In the genomic region with DNA sequence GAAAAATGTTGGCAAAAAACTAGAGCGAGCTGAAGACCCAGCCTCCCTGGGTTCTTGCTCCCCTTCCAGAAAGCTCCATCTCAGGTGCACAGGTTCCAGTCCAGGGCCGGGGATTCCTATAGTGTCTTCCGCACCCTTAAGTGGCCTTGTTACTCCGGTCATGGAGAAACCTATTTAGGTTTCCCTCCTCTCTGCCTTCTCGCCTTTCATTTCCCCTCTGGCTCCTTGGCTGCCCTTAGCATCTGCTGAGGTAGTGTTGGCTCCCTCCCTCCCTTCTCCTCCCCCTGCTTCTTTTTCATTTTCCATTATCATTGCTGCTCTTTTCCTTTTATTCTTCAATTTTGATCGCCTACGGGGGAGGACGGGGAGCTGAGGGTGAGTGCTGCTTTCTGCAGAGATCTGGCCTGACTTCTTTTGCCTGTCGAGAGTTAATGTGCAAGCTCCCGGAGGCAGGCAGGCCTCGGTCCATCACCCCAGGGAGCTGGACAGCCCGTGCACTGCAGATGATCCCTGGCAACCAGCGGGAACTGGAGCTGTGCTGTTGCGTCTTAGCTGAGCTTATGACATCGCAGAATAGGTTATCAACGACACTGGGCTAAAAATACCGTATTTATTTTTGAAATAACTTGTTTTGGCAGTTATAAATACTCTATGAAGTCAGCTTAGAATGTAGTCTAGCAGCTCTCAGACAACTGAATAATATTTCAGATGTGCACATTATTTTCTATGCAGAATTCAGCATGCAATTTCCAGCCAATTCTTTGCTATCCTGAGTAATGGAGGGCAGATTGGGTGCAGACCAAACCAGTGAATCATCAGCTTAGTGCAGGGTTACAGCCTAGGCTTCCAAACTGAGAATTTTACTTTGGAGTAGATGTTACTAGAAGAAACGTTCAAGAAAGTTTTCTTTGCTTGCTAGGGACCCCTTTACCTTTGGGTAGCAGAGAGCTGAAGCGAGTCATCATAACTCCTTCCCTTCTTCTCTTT, we compare ENCODE assay signal across 16 cellular contexts.
DNase-seq lines count a peak whose midpoint lies in the region; ATAC-seq, FAIRE-seq and TF ChIP-seq lines count a peak whose summit lies in the region.
"Had no signal": no experiment of that assay in that cellular context is flagged by ENCODE, and none has a peak within 500 bp of the region (broad histone marks: within the 10 kb centered on the region; RNA-seq: fewer than 3 reads in every experiment).

No MANE protein-coding gene starts in this region.

- H3K27ac ChIP-seq in keratinocyte (ENCODE audit: control insufficient read depth, insufficient read depth, low read length): no peak overlapping the region
- peak overlapping the region; percentile 8 for H3K27ac ChIP-seq in skeletal muscle tissue (ENCODE audit: low read depth, low read length)
- H3K27ac ChIP-seq: 22Rv1, upper lobe of left lung had no signal

- TF ChIP-seq CTCF in keratinocyte (optimal IDR thresholded peaks at IDR 0.05 in 1 of 3, IDR thresholded peaks at IDR 0.05 in 1 of 3, conservative IDR thresholded peaks at IDR 0.05 in 1 of 3; ENCODE audit: extremely low read depth in 1 of 3, insufficient read depth in 2 of 3, low read length in 3 of 3): no peak

- DNase-seq in DMS 273 (lab: John Stamatoyannopoulos, UW; ENCODE audit: unreplicated experiment) (peak; percentile 21), DMS 273 treated with DMSO at 0.1 percent for 48 hours (lab: John Stamatoyannopoulos, UW) (no peak), cerebellum (ENCODE audit: low spot score) (peak; percentile 27), keratinocyte (ENCODE audit: low read depth, low spot score) (no peak), NCI-H2227 (lab: John Stamatoyannopoulos, UW; ENCODE audit: unreplicated experiment) (no peak), SKM-1 treated with dmso at 0.1 percent for 144 hours (lab: John Stamatoyannopoulos, UW; ENCODE audit: unreplicated experiment) (no peak)
- DNase-seq: activated CD4-positive, alpha-beta T cell treated with anti-CD3 and anti-CD28 coated beads for 36 hours; Kasumi-1; NCI-H2029; T-cell had no signal

- H3K4me1 ChIP-seq in keratinocyte (ENCODE audit: control insufficient read depth, extremely low read depth, insufficient read depth, low read length) (peaks cover 2% of the 10 kb centered on the region), skeletal muscle tissue (ENCODE audit: control insufficient read depth in 3 of 3, insufficient read depth in 3 of 3, low read length in 3 of 3) (peaks cover 0 to 16% (median 13%) of the 10 kb centered on the region in 3 donors)
- H3K4me1 ChIP-seq: upper lobe of left lung had no signal

- H3K79me2 ChIP-seq in keratinocyte (ENCODE audit: control insufficient read depth, insufficient read depth, low read length): no peaks in the 10 kb centered on the region

- H3K36me3 ChIP-seq in keratinocyte (ENCODE audit: control insufficient read depth in 2 of 2, extremely low read depth in 1 of 2, insufficient read depth in 2 of 2, low read length in 2 of 2): no peaks in the 10 kb centered on the region
- H3K36me3 ChIP-seq in skeletal muscle tissue (ENCODE audit: control insufficient read depth in 3 of 3, insufficient read depth in 3 of 3, low read length in 3 of 3): no peaks in the 10 kb centered on the region
- H3K36me3 ChIP-seq: upper lobe of left lung had no signal

- no peaks in the 10 kb centered on the region for H4K20me1 ChIP-seq in keratinocyte (ENCODE audit: control insufficient read depth, extremely low read depth, insufficient read depth, low read length)

- FAIRE-seq in keratinocyte (lab: Jason Lieb, UNC): peak; percentile 62
- FAIRE-seq: colon had no signal

- H3K9me3 ChIP-seq in keratinocyte (ENCODE audit: control insufficient read depth, low read depth, low read length) (no peaks in the 10 kb centered on the region), skeletal muscle tissue (ENCODE audit: control insufficient read depth in 3 of 3, low read length in 3 of 3) (no peaks in the 10 kb centered on the region)

- no peaks in the 10 kb centered on the region for H3K9me1 ChIP-seq in keratinocyte (ENCODE audit: control insufficient read depth, extremely low read depth, insufficient read depth, low read length)

- dilution Hi-C loops in keratinocyte (cut with MboI; ENCODE audit: extremely low pct_ligation_motif_present, low sequenced_read_pairs): no loop called here

- H3K9ac ChIP-seq in keratinocyte (ENCODE audit: control insufficient read depth, extremely low read depth, insufficient read depth, low read length) (no peak overlapping the region), skeletal muscle tissue (ENCODE audit: low read depth in 1 of 3, low read length in 3 of 3) (peak overlapping the region in 2 of 3 donors; percentile 6 to 33)

- no peak for ATAC-seq in HG03442 (IDR thresholded peaks at IDR 0.05; ENCODE audit: unreplicated experiment)
- ATAC-seq: activated CD4-positive, alpha-beta T cell treated with anti-CD3 and anti-CD28 coated beads for 36 hours; activated T-helper 17 cell treated with anti-CD3 and anti-CD28 coated beads, Interleukin-2, amount 50 U/mL, for 72 hours; T-cell had no signal

- H2AFZ ChIP-seq in keratinocyte (ENCODE audit: control insufficient read depth, low read length): peak overlapping the region; percentile 28

- H3K27me3 ChIP-seq in keratinocyte (ENCODE audit: control insufficient read depth, extremely low read depth, insufficient read depth, low read length): peaks cover 6% of the 10 kb centered on the region
- H3K27me3 ChIP-seq in skeletal muscle tissue (ENCODE audit: control insufficient read depth in 3 of 3, insufficient read depth in 3 of 3, low read length in 3 of 3): no peaks in the 10 kb centered on the region
- H3K27me3 ChIP-seq: upper lobe of left lung had no signal

- H3K4me3 ChIP-seq in keratinocyte (ENCODE audit: control insufficient read depth in 2 of 3, extremely low read depth in 1 of 3, insufficient read depth in 2 of 3, low read depth in 1 of 3, low read length in 3 of 3) (no peak overlapping the region), skeletal muscle tissue (ENCODE audit: low read length in 3 of 3) (peak overlapping the region; percentile 17 to 58 (median 27))
- H3K4me3 ChIP-seq: upper lobe of left lung had no signal

- peak overlapping the region; percentile 43 for H3K4me2 ChIP-seq in keratinocyte (ENCODE audit: control insufficient read depth, extremely low read depth, insufficient read depth, low read depth, low read length)

Comparison
In these comparisons a context has a peak if more than half of its experiments do, and no peak if none do; other contexts are left out.
1. DNase-seq: peak in DMS 273 (single experiment) and cerebellum (single experiment); none in DMS 273 treated with DMSO at 0.1 percent for 48 hours (single experiment), keratinocyte (single experiment), NCI-H2227 (single experiment) and SKM-1 treated with dmso at 0.1 percent for 144 hours (single experiment).
2. H3K4me3 ChIP-seq: peak in skeletal muscle tissue (3 of 3); none in keratinocyte (0 of 3).